ENCODE assay signal across 1 cellular context in the genomic region with DNA sequence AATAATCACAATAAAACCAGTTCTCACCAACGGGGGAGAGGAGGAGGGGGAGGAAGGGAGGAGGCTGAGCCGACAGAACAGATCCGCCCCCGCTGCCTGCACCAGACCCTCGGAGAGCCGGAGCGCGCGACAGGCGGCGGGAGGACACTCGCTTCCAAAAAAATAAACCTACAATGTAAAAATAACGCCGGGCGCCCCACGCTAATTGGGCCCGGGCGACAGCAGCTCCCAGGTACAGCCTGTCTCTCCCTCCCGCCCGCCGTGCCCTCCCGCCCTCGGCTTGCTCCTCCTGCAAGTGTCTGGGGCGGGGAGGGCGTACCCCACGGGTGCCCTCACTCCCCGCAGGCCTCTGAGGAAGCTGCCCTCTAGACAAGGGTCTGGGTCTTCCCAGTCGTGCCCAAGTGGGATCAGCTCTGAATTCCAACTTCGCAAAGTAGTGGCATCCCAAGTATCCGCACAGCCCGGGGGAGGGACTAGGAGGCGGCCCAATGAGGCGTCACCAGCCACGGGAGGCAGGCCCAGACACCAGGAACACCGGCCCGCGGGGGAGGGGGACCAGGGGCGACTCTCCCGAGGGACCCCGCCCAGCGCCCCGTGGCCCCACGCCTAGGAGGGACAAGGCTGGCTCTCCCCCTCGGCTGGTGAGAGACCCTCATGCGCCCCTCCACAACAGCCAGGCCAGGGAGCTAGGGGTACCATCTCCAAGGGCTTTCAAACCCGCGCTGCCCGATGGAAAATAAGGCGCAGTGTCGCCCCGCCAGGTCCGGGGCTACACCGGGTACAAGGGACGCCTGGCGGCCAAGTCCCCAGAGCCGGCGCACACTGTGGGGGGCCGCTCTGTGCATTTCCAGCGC.
A peak's percentile ranks its signal among the peaks of the same experiment; 100 is the strongest.
TF ChIP-seq lines count a peak whose summit lies in the region.

No MANE protein-coding gene starts in this region.

TF ChIP-seq in IMR-90, 13 proteins besides CTCF, POLR2A, EP300 and RAD21:
- TF ChIP-seq RFX5 (IDR thresholded peaks at IDR 0.05; ENCODE audit: low read depth, low read length) (no peak), CHD1 (IDR thresholded peaks at IDR 0.05; ENCODE audit: low read depth, low read length) (no peak), MAZ (IDR thresholded peaks at IDR 0.05; ENCODE audit: borderline replicate concordance, low read depth, low read length) (peak; percentile 49; the same call in 1 of the 2 replicates), MXI1 (IDR thresholded peaks at IDR 0.05; ENCODE audit: borderline replicate concordance, low read depth, low read length) (no peak), SMC3 (IDR thresholded peaks at IDR 0.05; ENCODE audit: low read depth, low read length) (no peak), FOS (IDR thresholded peaks at IDR 0.05; ENCODE audit: low read depth, low read length) (no peak)
TF ChIP-seq in IMR-90: peak in this region for 1.
